Comparison of ENCODE assay signal across 8 cellular contexts in the genomic region with DNA sequence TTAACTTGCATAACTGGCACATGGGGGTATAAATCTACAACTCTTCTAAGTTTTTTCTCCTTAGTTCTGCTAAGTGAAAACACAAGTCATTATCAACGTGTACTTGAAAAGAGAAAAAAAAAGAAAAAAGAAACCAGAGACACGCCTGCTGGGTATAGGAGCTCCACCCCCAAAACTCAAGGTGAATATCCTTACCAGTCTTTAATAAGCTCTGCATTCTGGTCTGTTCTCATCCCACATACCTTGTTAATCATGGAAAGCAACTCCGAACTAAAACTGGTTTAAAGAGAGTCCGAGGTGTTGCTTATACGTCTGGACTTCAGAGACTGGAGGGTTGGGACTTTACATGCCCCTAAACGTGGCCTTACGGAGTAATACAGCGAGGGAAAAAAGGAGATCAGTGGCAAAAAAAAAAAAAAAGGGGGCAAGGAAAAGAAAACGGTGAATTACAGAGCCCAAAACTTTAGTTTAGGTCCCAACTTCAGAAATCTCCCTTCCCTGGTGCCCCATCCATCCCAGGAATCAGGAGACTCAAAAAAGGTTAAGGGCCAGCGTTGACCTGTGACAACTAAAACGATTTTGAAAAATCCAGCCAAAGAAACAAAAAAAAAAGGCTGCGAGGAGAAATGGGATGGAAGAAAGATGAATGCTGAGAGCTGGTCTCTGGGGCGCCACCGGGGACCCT. TPM values are rescaled to one million over a fixed set of nuclear protein-coding genes. Genes with fewer than 3 reads are reported as not detected.
DNase-seq lines count a peak whose midpoint lies in the region; ATAC-seq and TF ChIP-seq lines count a peak whose summit lies in the region.

No MANE protein-coding gene starts in this region.

- peaks cover 1 to 8% of the 10 kb centered on the region in 2 donors for H3K36me3 Mint-ChIP-seq in stimulated activated naive B cell treated with anti-CD40 and anti-IgM and Interleukin-4, amounts not matched to agents 10 μg/mL and 1 μg/mL and 100 μg/mL, for 72 hours

- in situ Hi-C loops in astrocyte of the cerebellum (cut with HindIII; ENCODE audit: low sequenced_read_pairs) = no loop called here

- peak overlapping the region; percentile 84 for H3K4me3 ChIP-seq in NT2/D1 (ENCODE audit: insufficient read length, low read depth)
- H3K4me3 ChIP-seq in astrocyte of the cerebellum (ENCODE audit: low read depth, low read length) = peak overlapping the region; percentile 59
- peak overlapping the region; percentile 94 for H3K4me3 ChIP-seq in kidney epithelial cell (ENCODE audit: low read depth, low read length)

- H3K27ac Mint-ChIP-seq in stimulated activated naive B cell treated with anti-CD40 and anti-IgM and Interleukin-4, amounts not matched to agents 10 μg/mL and 1 μg/mL and 100 μg/mL, for 72 hours = peak overlapping the region; percentile 63

- intact Hi-C loops in head of caudate nucleus (cut with DNase I) = no loop called here

- H3K4me1 Mint-ChIP-seq in stimulated activated naive B cell treated with anti-CD40 and anti-IgM and Interleukin-4, amounts not matched to agents 10 μg/mL and 1 μg/mL and 100 μg/mL, for 72 hours = peaks cover 6 to 24% of the 10 kb centered on the region in 2 donors

- H3K27me3 Mint-ChIP-seq in stimulated activated naive B cell treated with anti-CD40 and anti-IgM and Interleukin-4, amounts not matched to agents 10 μg/mL and 1 μg/mL and 100 μg/mL, for 72 hours = no peaks in the 10 kb centered on the region

- TF ChIP-seq CTCF in 22Rv1 (IDR thresholded peaks at IDR 0.05) (no peak), astrocyte of the cerebellum (IDR thresholded peaks at IDR 0.05; ENCODE audit: low read depth, low read length, missing control alignments) (no peak), kidney epithelial cell (IDR thresholded peaks at IDR 0.05; ENCODE audit: insufficient read depth, low read length, poor library complexity, severe bottlenecking) (no peak)

- H3K27ac ChIP-seq in 22Rv1 = peak overlapping the region; percentile 98

- no peaks in the 10 kb centered on the region for H3K27me3 ChIP-seq in NT2/D1 (ENCODE audit: insufficient read depth, insufficient read length)
- no peaks in the 10 kb centered on the region for H3K27me3 ChIP-seq in kidney epithelial cell (ENCODE audit: control insufficient read depth, insufficient read depth, low read length)

- H3K9ac ChIP-seq in NT2/D1 (ENCODE audit: insufficient read length, low read depth) = peak overlapping the region; percentile 93

- peak; percentile 26 for ATAC-seq in HG02938 (IDR thresholded peaks at IDR 0.05; ENCODE audit: unreplicated experiment)
- no peak for ATAC-seq in stimulated activated naive B cell treated with anti-CD40 and anti-IgM and Interleukin-4, amounts not matched to agents 10 μg/mL and 1 μg/mL and 100 μg/mL, for 72 hours (replicated peaks)

- H3K9me3 ChIP-seq in NT2/D1 (ENCODE audit: insufficient read depth, low read length) = no peaks in the 10 kb centered on the region

- H3K4me3 Mint-ChIP-seq in stimulated activated naive B cell treated with anti-CD40 and anti-IgM and Interleukin-4, amounts not matched to agents 10 μg/mL and 1 μg/mL and 100 μg/mL, for 72 hours = peak overlapping the region; percentile 81 to 82

- peak; percentile 60 for DNase-seq in GM03348 (ENCODE audit: low spot score)
- no peak for DNase-seq in NT2/D1 (ENCODE audit: low read depth, low spot score)
- peak; percentile 37 for DNase-seq in astrocyte of the cerebellum (ENCODE audit: low read depth)
- DNase-seq in kidney epithelial cell (ENCODE audit: low read depth) = no peak
- peak; percentile 4 for DNase-seq in stimulated activated naive B cell treated with anti-CD40 and anti-IgM and Interleukin-4, amounts not matched to agents 10 μg/mL and 1 μg/mL and 100 μg/mL, for 72 hours
- DNase-seq in head of caudate nucleus = no peak

- no peaks in the 10 kb centered on the region for H3K9me3 Mint-ChIP-seq in stimulated activated naive B cell treated with anti-CD40 and anti-IgM and Interleukin-4, amounts not matched to agents 10 μg/mL and 1 μg/mL and 100 μg/mL, for 72 hours

- no peaks in the 10 kb centered on the region for H3K4me1 ChIP-seq in NT2/D1 (ENCODE audit: insufficient read depth, insufficient read length)

- H3K36me3 ChIP-seq in NT2/D1 (ENCODE audit: insufficient read depth, insufficient read length, low read length) (peaks cover 16% of the 10 kb centered on the region), kidney epithelial cell (ENCODE audit: control insufficient read depth, insufficient read depth, low read length) (no peaks in the 10 kb centered on the region)

RNA-seq across cellular contexts. Expression of a gene that starts 1.0 kb away (rescaled TPM):
- total RNA-seq in kidney epithelial cell = 29.6 and 37.3 TPM in 2 replicates

Comparison
In these comparisons a context has a peak if more than half of its experiments do, and no peak if none do; other contexts are left out.
1. DNase-seq: peak in GM03348 (single experiment), astrocyte of the cerebellum (single experiment) and stimulated activated naive B cell treated with anti-CD40 and anti-IgM and Interleukin-4, amounts not matched to agents 10 μg/mL and 1 μg/mL and 100 μg/mL, for 72 hours (single experiment); none in NT2/D1 (single experiment), kidney epithelial cell (single experiment) and head of caudate nucleus (0 of 42).
2. Peak in every context shown above with its lines, with median percentiles within 50 percentile points of each other: H3K4me3 ChIP-seq.